In genomic region chr20:3720626-3721025, GRCh38 we compare ENCODE assay signal across 36 cellular contexts. TPM values are rescaled to one million over a fixed set of nuclear protein-coding genes. Genes with fewer than 3 reads are reported as not detected.
"Had no signal": no experiment of that assay in that cellular context is flagged by ENCODE, and none has a peak within 500 bp of the region (broad histone marks: within the 10 kb centered on the region; RNA-seq: fewer than 3 reads in every experiment).

No MANE protein-coding gene starts in this region.

- H3K4me3 ChIP-seq: esophagus squamous epithelium, heart right ventricle, left lung, neural progenitor cell, right atrium auricular region, smooth muscle cell, suprapubic skin, transverse colon, upper lobe of right lung, uterus had no signal

- H3K79me2 ChIP-seq: parathyroid adenoma had no signal

- DNase-seq: effector memory CD8-positive, alpha-beta T cell; erythroblast; esophagus squamous epithelium; foreskin melanocyte; glutamatergic neuron; heart right ventricle; hippocampal formation; left cardiac atrium; left lung; mesendoderm; midbrain; naive thymus-derived CD4-positive, alpha-beta T cell; stimulated activated CD4-positive, alpha-beta T cell treated with anti-CD3 and anti-CD28 coated beads, Interleukin-12 subunit alpha, Interleukin-12 subunit beta, amount 100 ng/mL, for 4 hours; stimulated activated CD4-positive, alpha-beta T cell treated with anti-CD3 and anti-CD28 coated beads, Interleukin-1b, Interleukin-23, amount 100 ng/mL, for 48 hours; stimulated activated CD4-positive, alpha-beta T cell treated with anti-CD3 and anti-CD28 coated beads, Interleukin-4, amount 100 ng/mL, for 1 hour; stimulated activated CD8-positive, alpha-beta memory T cell treated with anti-CD3 and anti-CD28 coated beads, Interleukin-4, amount 100 ng/mL, for 48 hours; stimulated activated naive CD4-positive, alpha-beta T cell; stimulated activated naive CD8-positive, alpha-beta T cell treated with anti-CD3 and anti-CD28 coated beads, Interleukin-15, amount 100 ng/mL, for 72 hours; transverse colon; uterus had no signal

- ATAC-seq: effector memory CD8-positive, alpha-beta T cell; heart right ventricle; left cardiac atrium; left lung; naive thymus-derived CD4-positive, alpha-beta T cell; sciatic nerve; stimulated activated naive CD8-positive, alpha-beta T cell treated with anti-CD3 and anti-CD28 coated beads, Interleukin-15, amount 100 ng/mL, for 72 hours; upper lobe of right lung had no signal

- H3K36me3 ChIP-seq: esophagus squamous epithelium, heart right ventricle, left lung, neural progenitor cell, right atrium auricular region, suprapubic skin, transverse colon, upper lobe of right lung, uterus had no signal

- H3K27ac ChIP-seq: esophagus squamous epithelium, heart right ventricle, left lung, neural progenitor cell, parathyroid adenoma, right atrium auricular region, suprapubic skin, transverse colon, upper lobe of right lung, uterus had no signal

- H3K9me3 ChIP-seq: esophagus squamous epithelium, heart right ventricle, left lung, right atrium auricular region, suprapubic skin, transverse colon, upper lobe of right lung, uterus had no signal

- H3K4me1 ChIP-seq: esophagus squamous epithelium, left lung, neural progenitor cell, right atrium auricular region, suprapubic skin, transverse colon, upper lobe of right lung, uterus had no signal

- H3K4me2 ChIP-seq: neural progenitor cell, smooth muscle cell had no signal

- H3K9ac ChIP-seq: neural progenitor cell, parathyroid adenoma had no signal

- FAIRE-seq: endometrium, islet of Langerhans had no signal

- H2AFZ ChIP-seq: neural progenitor cell, parathyroid adenoma had no signal

- H3K27me3 ChIP-seq: neural progenitor cell, right atrium auricular region, suprapubic skin, uterus had no signal

RNA-seq across cellular contexts. Expression of gene SIGLEC1, which starts 8.2 kb away (rescaled TPM):
- total RNA-seq: dermis microvascular lymphatic vessel endothelial cell, kidney epithelial cell, lung microvascular endothelial cell, progenitor cell of endocrine pancreas, smooth muscle cell had no signal
- polyA plus RNA-seq: naive thymus-derived CD4-positive, alpha-beta T cell; smooth muscle cell had no signal

RNA-seq across cellular contexts. Expression of gene HSPA12B, which starts 11.9 kb away (rescaled TPM):
- total RNA-seq: naive thymus-derived CD4-positive, alpha-beta T cell; osteoblast; progenitor cell of endocrine pancreas had no signal

RNA-seq across cellular contexts. Expression of gene ADAM33, which starts 38.8 kb away (rescaled TPM):
- total RNA-seq: dermis microvascular lymphatic vessel endothelial cell had no signal
- polyA plus RNA-seq: naive thymus-derived CD4-positive, alpha-beta T cell had no signal

RNA-seq across cellular contexts. Expression of gene GFRA4, which starts 57.4 kb away (rescaled TPM):
- total RNA-seq: dermis microvascular lymphatic vessel endothelial cell; esophagus squamous epithelium; heart right ventricle; kidney epithelial cell; left cardiac atrium; left lung; lower leg skin; lung microvascular endothelial cell; mucosa of gallbladder; naive thymus-derived CD4-positive, alpha-beta T cell; osteoblast; progenitor cell of endocrine pancreas; right atrium auricular region; sciatic nerve; smooth muscle cell; suprapubic skin; transverse colon; upper lobe of right lung; uterus had no signal
- polyA plus RNA-seq: heart right ventricle; naive thymus-derived CD4-positive, alpha-beta T cell; smooth muscle cell had no signal
